In genomic region chr12:4824415-4824814, GRCh38 we compare ENCODE assay signal across 12 cellular contexts.
DNase-seq lines count a peak whose midpoint lies in the region; ATAC-seq and TF ChIP-seq lines count a peak whose summit lies in the region.
"Had no signal": no experiment of that assay in that cellular context is flagged by ENCODE, and none has a peak within 500 bp of the region (broad histone marks: within the 10 kb centered on the region; RNA-seq: fewer than 3 reads in every experiment).

No MANE protein-coding gene starts in this region.

- no peaks in the 10 kb centered on the region for H3K4me1 Mint-ChIP-seq in Calu3 (ENCODE audit: low read depth, unreplicated experiment)

- no peak overlapping the region for H3K4me2 ChIP-seq in MM.1S (ENCODE audit: low read depth, low read length)

- H3K27me3 Mint-ChIP-seq in Calu3 (ENCODE audit: unreplicated experiment), result peaks cover 83% of the 10 kb centered on the region
- H3K27me3 Mint-ChIP-seq: activated CD4-positive, alpha-beta T cell treated with anti-CD3 and anti-CD28 coated beads, Interleukin-2, amount 10 ng/mL, durations not matched to agents 7 days and 5 days had no signal

- TF ChIP-seq CTCF in cardiac fibroblast (IDR thresholded peaks at IDR 0.05; ENCODE audit: low read depth, low read length) (no peak), MM.1S (IDR thresholded peaks at IDR 0.05; ENCODE audit: low read length) (no peak), Calu3 (IDR thresholded peaks at IDR 0.05; ENCODE audit: unreplicated experiment) (no peak), psoas muscle (IDR thresholded peaks at IDR 0.05) (no peak)

- BruUV-seq in Calu3 (replicated peaks; lab: Mats Ljungman, UMichigan), result no TSS peak

- H3K9me3 ChIP-seq in MG63 (no peaks in the 10 kb centered on the region), MM.1S (replicated peaks; ENCODE audit: insufficient read depth, low read length) (no peaks in the 10 kb centered on the region), psoas muscle (no peaks in the 10 kb centered on the region)

- H3K4me1 ChIP-seq in MM.1S (ENCODE audit: low read length), result peaks cover 18% of the 10 kb centered on the region
- H3K4me1 ChIP-seq in psoas muscle, result no peaks in the 10 kb centered on the region

- WGBS in psoas muscle, 3 donors, result 86 to 91% (median 90%) methylated on average over 8 of the region's 8 CpGs

- H3K27me3 ChIP-seq in MG63 (no peaks in the 10 kb centered on the region; the same call in 1 of the 2 replicates), MM.1S (replicated peaks; ENCODE audit: insufficient read depth, low read length) (no peaks in the 10 kb centered on the region), psoas muscle (ENCODE audit: insufficient read depth in 3 of 3, low read length in 2 of 3) (peaks cover 0 to 25% (median 3%) of the 10 kb centered on the region in 3 donors)

- H3K9me2 ChIP-seq in MM.1S (replicated peaks; ENCODE audit: insufficient read depth, low read length), result no peaks in the 10 kb centered on the region

- no peaks in the 10 kb centered on the region for H3K79me2 ChIP-seq in MM.1S (ENCODE audit: low read length)

- no peaks in the 10 kb centered on the region for H3K36me3 Mint-ChIP-seq in Calu3 (ENCODE audit: insufficient read depth, unreplicated experiment)

- DNase-seq in EL (peak; percentile 82), MG63 (peak; percentile 45), cardiac fibroblast (ENCODE audit: low read depth in 2 of 2) (peak; percentile 21 to 39), non-pigmented ciliary epithelial cell (ENCODE audit: low read depth) (peak; percentile 69), retina (no peak), MM.1S (no peak), Calu3 (no peak), psoas muscle (no peak)
- DNase-seq: activated CD4-positive, alpha-beta T cell treated with anti-CD3 and anti-CD28 coated beads, Interleukin-2, amount 10 ng/mL, durations not matched to agents 7 days and 5 days; activated effector memory CD4-positive, alpha-beta T cell treated with Interleukin-2 at 50 U/mL for 16 hours; COR-L47; NCI-H146 had no signal

- intact Hi-C loops in Calu3 (cut with micrococcal nuclease; ENCODE audit: unreplicated experiment) (no loop called here), psoas muscle (cut with DNase I) (no loop called here)

- no peak overlapping the region for H3K4me3 Mint-ChIP-seq in Calu3 (ENCODE audit: low read depth, unreplicated experiment)
- H3K4me3 Mint-ChIP-seq: activated CD4-positive, alpha-beta T cell treated with anti-CD3 and anti-CD28 coated beads, Interleukin-2, amount 10 ng/mL, durations not matched to agents 7 days and 5 days had no signal

- CTCF ChIA-PET in Calu3 (lab: Charles Lee), result no interaction called here

- H3K27ac ChIP-seq in MM.1S (ENCODE audit: low read length), result no peak overlapping the region
- H3K27ac ChIP-seq in psoas muscle, result no peak overlapping the region

- no peak overlapping the region for H3K27ac Mint-ChIP-seq in Calu3 (ENCODE audit: unreplicated experiment)

- no peaks in the 10 kb centered on the region for H3K36me3 ChIP-seq in MG63
- H3K36me3 ChIP-seq in MM.1S (replicated peaks; ENCODE audit: insufficient read depth, low read length), result no peaks in the 10 kb centered on the region
- H3K36me3 ChIP-seq in psoas muscle (ENCODE audit: insufficient read depth in 1 of 2, low read depth in 1 of 2), result no peaks in the 10 kb centered on the region

- H3K9me3 Mint-ChIP-seq in Calu3 (ENCODE audit: low read depth, unreplicated experiment), result no peaks in the 10 kb centered on the region
- H3K9me3 Mint-ChIP-seq: activated CD4-positive, alpha-beta T cell treated with anti-CD3 and anti-CD28 coated beads, Interleukin-2, amount 10 ng/mL, durations not matched to agents 7 days and 5 days had no signal

- no peak for ATAC-seq in psoas muscle

- H3K4me3 ChIP-seq in MG63 (no peak overlapping the region), cardiac fibroblast (replicated peaks in 1 of 2; ENCODE audit: low read depth in 2 of 2, low read length in 2 of 2) (no peak overlapping the region), MM.1S (ENCODE audit: low read length) (no peak overlapping the region), psoas muscle (no peak overlapping the region)

- no peaks in the 10 kb centered on the region for H4K20me1 ChIP-seq in MM.1S (ENCODE audit: insufficient read depth, low read length)

- no peak overlapping the region for H2AFZ ChIP-seq in MM.1S (ENCODE audit: low read length)

- no peaks in the 10 kb centered on the region for H3F3A ChIP-seq in MM.1S (ENCODE audit: insufficient read depth, low read length)

- H3K9ac ChIP-seq in MM.1S (ENCODE audit: low read length), result no peak overlapping the region

Comparison
In these comparisons a context has a peak if more than half of its experiments do, and no peak if none do; other contexts are left out.
1. DNase-seq: peak in EL (single experiment), MG63 (single experiment), cardiac fibroblast (2 of 2) and non-pigmented ciliary epithelial cell (single experiment); none in retina (single experiment), MM.1S (single experiment), Calu3 (single experiment) and psoas muscle (0 of 2).